ENCODE assay signal across 8 cellular contexts in genomic region chr9:2014696-2015580, GRCh38. TPM values are rescaled to one million over a fixed set of nuclear protein-coding genes. Genes with fewer than 3 reads are reported as not detected.
DNase-seq lines count a peak whose midpoint lies in the region; ATAC-seq and TF ChIP-seq lines count a peak whose summit lies in the region.

Gene SMARCA2, plus strand, starts transcription at chr9:2015347. Its CDS starts 13,676 bp downstream, at chr9:2029023.

- TF ChIP-seq CTCF in GM10248 (IDR thresholded peaks at IDR 0.05; ENCODE audit: control extremely low read depth, extremely low read depth, low read depth, missing control alignments), result no peak
- TF ChIP-seq CTCF in omental fat pad (IDR thresholded peaks at IDR 0.05), result no peak

- CTCF ChIA-PET in GM10248 (lab: Yijun Ruan, JAX), result interaction anchor here (1.1 to 1.7 kb wide), 5 partner anchors 9 to 102 kb away, joined by 3 to 5 read pairs (median 3); no protein-coding TSS in a partner anchor

- peaks cover 13 to 19% of the 10 kb centered on the region in 2 donors for H3K36me3 Mint-ChIP-seq in activated naive CD4-positive, alpha-beta T cell treated with anti-CD3 and anti-CD28 coated beads, Interleukin-2, amount 50 U/mL, for 72 hours

- DNase-seq in GM10248 (ENCODE audit: extremely low spot score) (peak; percentile 94), NCI-H1048 (lab: John Stamatoyannopoulos, UW) (peak; percentile 94), SKM-1 (lab: John Stamatoyannopoulos, UW; ENCODE audit: unreplicated experiment) (peak; percentile 96), glomerular endothelial cell (ENCODE audit: extremely low read depth, low read depth, low spot score) (peak; percentile 66), omental fat pad (ENCODE audit: low spot score) (peak; percentile 88)
- DNase-seq in activated naive CD4-positive, alpha-beta T cell treated with anti-CD3 and anti-CD28 coated beads, Interleukin-2, amount 50 U/mL, for 72 hours (ENCODE audit: low spot score in 2 of 2), result peak; percentile 96 to 97

- POLR2A ChIA-PET in GM10248 (lab: Yijun Ruan, JAX), result interaction anchor here (0.5 to 1.3 kb wide), 9 partner anchors 72 to 826 kb away, joined by 3 to 5 read pairs (median 3); no protein-coding TSS in a partner anchor

- ATAC-seq in HG02588 (IDR thresholded peaks at IDR 0.05; ENCODE audit: unreplicated experiment), result peak; percentile 77
- peak; percentile 82 to 85 for ATAC-seq in activated naive CD4-positive, alpha-beta T cell treated with anti-CD3 and anti-CD28 coated beads, Interleukin-2, amount 50 U/mL, for 72 hours
- ATAC-seq in omental fat pad (ENCODE audit: low FRiP score), result peak; percentile 91

- peak within 1 kb of the TSS; percentile 98 to 99 for H3K27ac Mint-ChIP-seq in activated naive CD4-positive, alpha-beta T cell treated with anti-CD3 and anti-CD28 coated beads, Interleukin-2, amount 50 U/mL, for 72 hours

- H3K27ac ChIP-seq in temporal lobe (ENCODE audit: low read depth, low read length), result peak within 1 kb of the TSS; percentile 91

- no peaks in the 10 kb centered on the region for H3K9me3 Mint-ChIP-seq in activated naive CD4-positive, alpha-beta T cell treated with anti-CD3 and anti-CD28 coated beads, Interleukin-2, amount 50 U/mL, for 72 hours

RNA-seq across cellular contexts. Expression of gene SMARCA2, which starts in this region (rescaled TPM):
- total RNA-seq in activated naive CD4-positive, alpha-beta T cell treated with anti-CD3 and anti-CD28 coated beads, Interleukin-2, amount 50 U/mL, for 72 hours, result 100 to 1,000 TPM; 103 to 137 TPM
- 46.5 and 72.5 TPM in 2 replicates for total RNA-seq in glomerular endothelial cell
- 100 to 1,000 TPM in 1 of 4 donors, 10 to 100 TPM in 3; 84.8 to 164 (median 91.6) TPM for total RNA-seq in omental fat pad
- total RNA-seq in temporal lobe, result 194 TPM

Comparison
In these comparisons a context has a peak if more than half of its experiments do, and no peak if none do; other contexts are left out.
1. Peak in every context shown above with its lines: DNase-seq, ATAC-seq and H3K27ac ChIP-seq.